In the genomic region with DNA sequence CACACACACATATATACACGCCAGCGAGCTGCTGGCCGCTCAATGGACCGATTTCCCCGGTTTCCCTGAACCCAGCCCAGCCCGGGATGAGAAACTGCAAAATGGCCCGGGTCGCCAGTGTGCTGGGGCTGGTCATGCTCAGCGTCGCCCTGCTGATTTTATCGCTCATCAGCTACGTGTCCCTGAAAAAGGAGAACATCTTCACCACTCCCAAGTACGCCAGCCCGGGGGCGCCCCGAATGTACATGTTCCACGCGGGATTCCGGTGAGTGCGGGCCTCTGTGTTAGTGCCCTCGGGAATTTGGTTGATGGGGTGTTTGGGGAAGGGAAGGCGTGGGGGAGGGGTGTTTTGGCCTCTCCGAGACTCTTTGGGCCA, we compare ENCODE assay signal across 16 cellular contexts. TPM values are rescaled to one million over a fixed set of nuclear protein-coding genes. Genes with fewer than 3 reads are reported as not detected.
DNase-seq lines count a peak whose midpoint lies in the region; ATAC-seq, FAIRE-seq and TF ChIP-seq lines count a peak whose summit lies in the region.
"Had no signal": no experiment of that assay in that cellular context is flagged by ENCODE, and none has a peak within 500 bp of the region (broad histone marks: within the 10 kb centered on the region; RNA-seq: fewer than 3 reads in every experiment).

No MANE protein-coding gene starts in this region.

- peaks cover 2% of the 10 kb centered on the region for H3K9me3 Mint-ChIP-seq in astrocyte (ENCODE audit: unreplicated experiment)

- H3K36me3 Mint-ChIP-seq in astrocyte (ENCODE audit: low read depth, unreplicated experiment), result no peaks in the 10 kb centered on the region
- H3K36me3 Mint-ChIP-seq: activated CD8-positive, alpha-beta memory T cell treated with anti-CD3 and anti-CD28 coated beads, Interleukin-2, amount 10 ng/mL, durations not matched to agents 7 days and 5 days had no signal

- H3K79me2 ChIP-seq in astrocyte (ENCODE audit: insufficient read depth, low read length), result no peaks in the 10 kb centered on the region

- intact Hi-C loops in psoas muscle (cut with DNase I), result no loop called here

- H3K27me3 ChIP-seq in BE2C (no peaks in the 10 kb centered on the region), HUES6 (ENCODE audit: control insufficient read depth, insufficient read depth, low read length) (peaks cover 62% of the 10 kb centered on the region), astrocyte (ENCODE audit: insufficient read depth, low read length) (peaks cover 25% of the 10 kb centered on the region), iPS-20b (ENCODE audit: insufficient read depth, low read length) (peaks cover 41% of the 10 kb centered on the region), psoas muscle (ENCODE audit: insufficient read depth in 3 of 3, low read length in 2 of 3) (peaks cover 6 to 68% (median 14%) of the 10 kb centered on the region in 3 donors)

- 1 to 2% (median 2%) methylated on average over 19 to 23 of the region's 23 CpGs for WGBS in psoas muscle, 3 donors

- peak overlapping the region; percentile 74 for H3K4me2 ChIP-seq in astrocyte (ENCODE audit: low read length)

- H3K4me3 Mint-ChIP-seq in astrocyte (ENCODE audit: unreplicated experiment), result peak overlapping the region; percentile 89
- H3K4me3 Mint-ChIP-seq: activated CD8-positive, alpha-beta memory T cell treated with anti-CD3 and anti-CD28 coated beads, Interleukin-2, amount 10 ng/mL, durations not matched to agents 7 days and 5 days; stimulated activated naive CD8-positive, alpha-beta T cell treated with anti-CD3 and anti-CD28 coated beads, Interleukin-15, Interleukin-2, amounts not matched to agents 100 ng/mL and 50 ng/mL, for 24 hours had no signal

- no peaks in the 10 kb centered on the region for H3K36me3 ChIP-seq in BE2C
- H3K36me3 ChIP-seq in HUES6 (ENCODE audit: control insufficient read depth, insufficient read depth, low read length), result no peaks in the 10 kb centered on the region
- no peaks in the 10 kb centered on the region for H3K36me3 ChIP-seq in astrocyte (ENCODE audit: insufficient read depth, low read length)
- no peaks in the 10 kb centered on the region for H3K36me3 ChIP-seq in iPS-20b (ENCODE audit: insufficient read depth, low read depth, low read length)
- H3K36me3 ChIP-seq in psoas muscle (ENCODE audit: insufficient read depth in 1 of 2, low read depth in 1 of 2), result no peaks in the 10 kb centered on the region

- no peak for FAIRE-seq in astrocyte (lab: Jason Lieb, UNC)
- FAIRE-seq: GM12891, keratinocyte had no signal

- H3K9me3 ChIP-seq in BE2C (no peaks in the 10 kb centered on the region), HUES6 (ENCODE audit: control insufficient read depth, insufficient read depth, low read depth, low read length) (no peaks in the 10 kb centered on the region), astrocyte (ENCODE audit: insufficient read depth, low read depth, low read length) (no peaks in the 10 kb centered on the region), iPS-20b (ENCODE audit: insufficient read depth, low read depth, low read length) (no peaks in the 10 kb centered on the region), psoas muscle (no peaks in the 10 kb centered on the region)

- 0 out of 2 replicates have a peak, but pooled peaks cover 3% of the 10 kb centered on the region for H3K4me1 ChIP-seq in BE2C
- H3K4me1 ChIP-seq in HUES6 (ENCODE audit: control insufficient read depth, insufficient read depth, low read length), result peaks cover 10% of the 10 kb centered on the region
- no peaks in the 10 kb centered on the region for H3K4me1 ChIP-seq in astrocyte (ENCODE audit: insufficient read depth, low read length)
- H3K4me1 ChIP-seq in iPS-20b (ENCODE audit: insufficient read depth, low read length), result no peaks in the 10 kb centered on the region; the same call in 1 of the 2 replicates
- H3K4me1 ChIP-seq in psoas muscle, result no peaks in the 10 kb centered on the region

- no peak overlapping the region for H2AFZ ChIP-seq in astrocyte (ENCODE audit: low read depth, low read length)

- H3K27me3 Mint-ChIP-seq in astrocyte (ENCODE audit: low read depth, unreplicated experiment), result peaks cover 52% of the 10 kb centered on the region

- H3K4me1 Mint-ChIP-seq in astrocyte (ENCODE audit: low read depth, unreplicated experiment), result no peaks in the 10 kb centered on the region
- H3K4me1 Mint-ChIP-seq: activated CD8-positive, alpha-beta memory T cell treated with anti-CD3 and anti-CD28 coated beads, Interleukin-2, amount 10 ng/mL, durations not matched to agents 7 days and 5 days had no signal

- ATAC-seq in GM18502 (IDR thresholded peaks at IDR 0.05; ENCODE audit: poor library complexity, unreplicated experiment) (no peak), psoas muscle (no peak)
- ATAC-seq: activated CD8-positive, alpha-beta memory T cell treated with anti-CD3 and anti-CD28 coated beads, Interleukin-2, amount 10 ng/mL, durations not matched to agents 7 days and 5 days; right cardiac atrium had no signal

- DNase-seq in BE2C (peak; percentile 54), astrocyte (ENCODE audit: low read depth) (no peak), NOMO-1 treated with dmso at 0.1 percent for 144 hours (lab: John Stamatoyannopoulos, UW; ENCODE audit: unreplicated experiment) (no peak), psoas muscle (no peak), iPS-NIHi7 (ENCODE audit: extremely low spot score) (no peak)
- DNase-seq: activated CD8-positive, alpha-beta memory T cell treated with anti-CD3 and anti-CD28 coated beads, Interleukin-2, amount 10 ng/mL, durations not matched to agents 7 days and 5 days; activated naive CD4-positive, alpha-beta T cell treated with anti-CD3 and anti-CD28 coated beads, Interleukin-2, amount 50 U/mL, for 16 hours; DND-41; right cardiac atrium had no signal

- peak overlapping the region; percentile 75 for H3K4me3 ChIP-seq in BE2C (ENCODE audit: low read depth, low read length)
- H3K4me3 ChIP-seq in HUES6 (ENCODE audit: low read depth, low read length), result peak overlapping the region; percentile 73
- no peak overlapping the region for H3K4me3 ChIP-seq in astrocyte (ENCODE audit: insufficient read depth, low read depth, low read length)
- peak overlapping the region; percentile 80 for H3K4me3 ChIP-seq in iPS-20b (ENCODE audit: low read length)
- H3K4me3 ChIP-seq in psoas muscle, result no peak overlapping the region

- TF ChIP-seq CTCF in BE2C (IDR thresholded peaks at IDR 0.05; ENCODE audit: low read depth, low read length) (no peak), astrocyte (IDR thresholded peaks at IDR 0.05; ENCODE audit: insufficient read depth, low read depth, low read length) (no peak), psoas muscle (IDR thresholded peaks at IDR 0.05) (no peak)

- H3K27ac ChIP-seq in HUES6 (ENCODE audit: low read depth, low read length) (no peak overlapping the region), astrocyte (ENCODE audit: low read depth, low read length) (no peak overlapping the region), iPS-20b (ENCODE audit: low read length) (no peak overlapping the region), psoas muscle (no peak overlapping the region)

- H3K27ac Mint-ChIP-seq in astrocyte (ENCODE audit: unreplicated experiment), result no peak overlapping the region
- H3K27ac Mint-ChIP-seq: activated CD8-positive, alpha-beta memory T cell treated with anti-CD3 and anti-CD28 coated beads, Interleukin-2, amount 10 ng/mL, durations not matched to agents 7 days and 5 days; stimulated activated naive CD8-positive, alpha-beta T cell treated with anti-CD3 and anti-CD28 coated beads, Interleukin-15, Interleukin-2, amounts not matched to agents 100 ng/mL and 50 ng/mL, for 24 hours had no signal

- no peaks in the 10 kb centered on the region for H4K20me1 ChIP-seq in astrocyte (ENCODE audit: insufficient read depth, low read length)

- H3K9ac ChIP-seq in HUES6 (ENCODE audit: low read length), result peak overlapping the region; percentile 49
- H3K9ac ChIP-seq in astrocyte (ENCODE audit: low read length), result no peak overlapping the region
- peak overlapping the region; percentile 53; the same call in 1 of the 2 replicates for H3K9ac ChIP-seq in iPS-20b (ENCODE audit: low read depth, low read length)

RNA-seq across cellular contexts. Expression of a gene that starts 0.4 kb away (rescaled TPM):
- 28.9 TPM for polyA plus RNA-seq in BE2C (2012; ENCODE audit: insufficient read depth, insufficient read length, low read depth)
- total RNA-seq in astrocyte (0.30 and 1.2 TPM in 2 replicates), psoas muscle (under 1 TPM in 1 of 4 donors, not detected in 3; 0.02 TPM)
- under 1 TPM in 1 of 3 donors, not detected in 2; 0.09 TPM for polyA plus RNA-seq in psoas muscle
- total RNA-seq: activated CD8-positive, alpha-beta memory T cell treated with anti-CD3 and anti-CD28 coated beads, Interleukin-2, amount 10 ng/mL, durations not matched to agents 7 days and 5 days; LHCN-M2; right cardiac atrium had no signal
- polyA plus RNA-seq: keratinocyte had no signal

Comparison
In these comparisons a context has a peak if more than half of its experiments do, and no peak if none do; other contexts are left out.
1. H3K4me3 ChIP-seq: peak in BE2C (single experiment), HUES6 (single experiment) and iPS-20b (single experiment); none in astrocyte (single experiment) and psoas muscle (single experiment).